Comparison of ENCODE assay signal across 22 cellular contexts in genomic region chr4:186118582-186118981, GRCh38. TPM values are rescaled to one million over a fixed set of nuclear protein-coding genes. Genes with fewer than 3 reads are reported as not detected.
"Had no signal": no experiment of that assay in that cellular context is flagged by ENCODE, and none has a peak within 500 bp of the region (broad histone marks: within the 10 kb centered on the region; RNA-seq: fewer than 3 reads in every experiment).

No MANE protein-coding gene starts in this region.

- H3K4me1 ChIP-seq: breast epithelium, esophagus squamous epithelium, gastrocnemius medialis, left lung, prostate gland, tibial artery had no signal

- ATAC-seq: activated T-cell treated with anti-CD3 and anti-CD28 coated beads, Interleukin-2, amount 50 U/mL, for 4 hours; gastrocnemius medialis; left lung; natural killer cell treated with Interleukin-12 subunit alpha and Interleukin-12 subunit beta and Interleukin-15 and Interleukin-18, amount 100 ng/mL, for 72 hours had no signal

- H3K27me3 ChIP-seq: breast epithelium, left lung, ovary had no signal

- H3K4me3 ChIP-seq: breast epithelium, gastrocnemius medialis, left lung, ovary, prostate gland, skin epidermis, tibial artery had no signal

- H3K27ac ChIP-seq: breast epithelium, esophagus squamous epithelium, gastrocnemius medialis, left lung, neutrophil, ovary, prostate gland, skin epidermis, tibial artery had no signal

- H3K9me3 ChIP-seq: breast epithelium, esophagus squamous epithelium, gastrocnemius medialis, left lung, neutrophil, ovary, prostate gland, tibial artery had no signal

- H3K36me3 ChIP-seq: breast epithelium, esophagus squamous epithelium, gastrocnemius medialis, left lung, neutrophil, ovary, prostate gland, tibial artery had no signal

- DNase-seq: activated CD4-positive, alpha-beta T cell treated with anti-CD3 and anti-CD28 coated beads for 4 hours; activated CD4-positive, alpha-beta T cell treated with anti-CD3 and anti-CD28 coated beads, Interleukin-2, amount 50 U/mL, for 48 hours; activated CD4-positive, CD25-positive, alpha-beta regulatory T cell; activated CD8-positive, alpha-beta memory T cell treated with anti-CD3 and anti-CD28 coated beads, Interleukin-2, amount 50 U/mL, for 48 hours; activated naive CD4-positive, alpha-beta T cell treated with Interleukin-2 at 50 U/mL for 16 hours; activated naive CD8-positive, alpha-beta T cell treated with anti-CD3 and anti-CD28 coated beads for 36 hours; activated T-cell treated with anti-CD3 and anti-CD28 coated beads, Interleukin-2, amount 50 U/mL, for 4 hours; amniotic stem cell; effector memory CD4-positive, alpha-beta T cell; esophagus squamous epithelium; gastrocnemius medialis; left lung; ovary; stimulated activated CD4-positive, alpha-beta T cell treated with anti-CD3 and anti-CD28 coated beads, Interleukin-1b, Interleukin-23, amount 100 ng/mL, for 48 hours; T1000; tibial artery had no signal

RNA-seq across cellular contexts. Expression of gene FAM149A, which starts 14.1 kb away (rescaled TPM):
- total RNA-seq: natural killer cell treated with Interleukin-12 subunit alpha and Interleukin-12 subunit beta and Interleukin-15 and Interleukin-18, amount 100 ng/mL, for 72 hours had no signal

RNA-seq across cellular contexts. Expression of gene TLR3, which starts 49.6 kb away (rescaled TPM):
- total RNA-seq: activated naive CD8-positive, alpha-beta T cell treated with anti-CD3 and anti-CD28 coated beads for 36 hours; activated T-helper 2 cell treated with anti-CD3 and anti-CD28 coated beads, Interferon-gamma antibody, Interleukin-2, Interleukin-4, amounts not matched to agents 10 μg/mL and 5 μg/mL and 100 μg/mL, durations not matched to agents 14 hours and 24 hours and 36 hours had no signal
